Comparison of ENCODE assay signal across 19 cellular contexts in the genomic region with DNA sequence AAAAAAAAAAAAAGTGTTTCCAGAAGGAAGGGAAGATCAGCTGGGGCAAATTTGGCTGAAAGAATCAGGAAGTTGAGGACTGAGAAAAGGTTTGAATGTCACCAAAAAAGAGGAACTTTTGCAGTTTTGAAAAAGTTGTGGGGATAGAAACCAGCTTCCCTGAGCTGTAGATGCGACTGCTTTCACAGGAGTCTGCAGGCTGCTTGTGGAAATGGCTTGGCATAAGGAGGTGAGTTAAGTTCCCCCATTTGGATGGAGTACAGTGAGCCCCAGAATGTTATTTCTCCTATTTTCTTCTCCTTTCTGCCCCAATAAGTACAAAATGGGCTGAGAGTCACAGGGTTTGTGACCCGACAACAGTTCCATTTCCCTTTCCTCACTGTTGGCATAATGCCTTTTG. TPM values are rescaled to one million over a fixed set of nuclear protein-coding genes. Genes with fewer than 3 reads are reported as not detected.
DNase-seq lines count a peak whose midpoint lies in the region; ATAC-seq and TF ChIP-seq lines count a peak whose summit lies in the region.
"Had no signal": no experiment of that assay in that cellular context is flagged by ENCODE, and none has a peak within 500 bp of the region (broad histone marks: within the 10 kb centered on the region; RNA-seq: fewer than 3 reads in every experiment).

No MANE protein-coding gene starts in this region.

- ATAC-seq in activated B cell treated with CpG ODN at 0.5 μM for 24 hours (ENCODE audit: low read depth): peak; percentile 21
- ATAC-seq: effector memory CD8-positive, alpha-beta T cell; SK-N-SH treated with all-trans-retinoic acid at 6 μM for 48 hours had no signal

- intact Hi-C loops in activated B cell treated with CpG ODN at 0.5 μM for 24 hours (cut with micrococcal nuclease): no loop called here

- H3K27me3 Mint-ChIP-seq in activated B cell treated with CpG ODN at 0.5 μM for 24 hours: peaks cover 3% of the 10 kb centered on the region

- peak overlapping the region in 3 of 11 experiments; percentile 20 to 35 (median 33); a peak in 3 of 22 replicates for H3K9ac ChIP-seq in BLaER1 treated with 17β-estradiol and CSF1 and Interleukin-3, amounts not matched to agents 10 nM and 100 nM

- no peaks in the 10 kb centered on the region for H3K27me3 ChIP-seq in BLaER1 treated with 17β-estradiol and CSF1 and Interleukin-3, amounts not matched to agents 10 nM and 100 nM
- no peaks in the 10 kb centered on the region for H3K27me3 ChIP-seq in SJCRH30
- H3K27me3 ChIP-seq: adrenal gland, tibial nerve had no signal

- H4K20me1 ChIP-seq in BLaER1 treated with 17β-estradiol and CSF1 and Interleukin-3, amounts not matched to agents 10 nM and 100 nM: no peaks in the 10 kb centered on the region

- H3K9me3 Mint-ChIP-seq in activated B cell treated with CpG ODN at 0.5 μM for 24 hours: no peaks in the 10 kb centered on the region
- H3K9me3 Mint-ChIP-seq: activated T-helper 2 cell treated with anti-CD3 and anti-CD28 coated beads, Interferon-gamma antibody, Interleukin-2, Interleukin-4, amounts not matched to agents 10 μg/mL and 5 μg/mL and 100 μg/mL, durations not matched to agents 14 hours and 24 hours and 36 hours; effector memory CD8-positive, alpha-beta T cell had no signal

- peak; percentile 52 to 76 for DNase-seq in NOMO-1 (lab: John Stamatoyannopoulos, UW; ENCODE audit: unreplicated experiment in 2 of 2)
- DNase-seq in activated B cell treated with CpG ODN at 0.5 μM for 24 hours: no peak
- peak; percentile 22 for DNase-seq in midbrain (lab: John Stamatoyannopoulos, UW)
- DNase-seq in NCI-H446 treated with DMSO at 0.1 percent for 48 hours (lab: John Stamatoyannopoulos, UW): no peak
- no peak for DNase-seq in SJCRH30
- no peak for DNase-seq in kidney glomerular epithelial cell (lab: John Stamatoyannopoulos, UW)
- DNase-seq in GM10266 (ENCODE audit: extremely low spot score): no peak
- DNase-seq: caudate nucleus; effector memory CD8-positive, alpha-beta T cell; HCEC 1CT; mesenchymal stem cell; NCI-H1105; WERI-Rb-1 had no signal

- CTCF ChIA-PET in activated B cell treated with CpG ODN at 0.5 μM for 24 hours (lab: Charles Lee): interaction anchor here (1.1 kb wide), 1 partner anchor 42 kb away, joined by 5 read pairs; the partner anchor contains the start of gene MRO

- peak overlapping the region in 6 of 11 experiments; percentile 3 to 45 (median 27); a peak in 8 of 22 replicates for H3K27ac ChIP-seq in BLaER1 treated with 17β-estradiol and CSF1 and Interleukin-3, amounts not matched to agents 10 nM and 100 nM
- H3K27ac ChIP-seq in SJCRH30: no peak overlapping the region
- H3K27ac ChIP-seq: WERI-Rb-1 had no signal

- H3K4me1 ChIP-seq in BLaER1 treated with 17β-estradiol and CSF1 and Interleukin-3, amounts not matched to agents 10 nM and 100 nM: peaks cover 0 to 34% (median 12%) of the 10 kb centered on the region in 10 experiments; a peak in 15 of 20 replicates
- H3K4me1 ChIP-seq in SJCRH30: peaks cover 11% of the 10 kb centered on the region

- H3K27ac Mint-ChIP-seq in activated B cell treated with CpG ODN at 0.5 μM for 24 hours: peak overlapping the region; percentile 59
- H3K27ac Mint-ChIP-seq: activated T-helper 2 cell treated with anti-CD3 and anti-CD28 coated beads, Interferon-gamma antibody, Interleukin-2, Interleukin-4, amounts not matched to agents 10 μg/mL and 5 μg/mL and 100 μg/mL, durations not matched to agents 14 hours and 24 hours and 36 hours; effector memory CD8-positive, alpha-beta T cell had no signal

- H3K36me3 Mint-ChIP-seq in activated B cell treated with CpG ODN at 0.5 μM for 24 hours (ENCODE audit: low read depth): no peaks in the 10 kb centered on the region

- H3K36me3 ChIP-seq in BLaER1 treated with 17β-estradiol and CSF1 and Interleukin-3, amounts not matched to agents 10 nM and 100 nM: no peaks in the 10 kb centered on the region
- H3K36me3 ChIP-seq in SJCRH30: no peaks in the 10 kb centered on the region
- H3K36me3 ChIP-seq: adrenal gland, tibial nerve, WERI-Rb-1 had no signal

- peak overlapping the region in 6 of 11 experiments; percentile 33 to 75 (median 72); a peak in 11 of 22 replicates for H3K4me2 ChIP-seq in BLaER1 treated with 17β-estradiol and CSF1 and Interleukin-3, amounts not matched to agents 10 nM and 100 nM

- peak overlapping the region; percentile 38 for H3K4me3 Mint-ChIP-seq in activated B cell treated with CpG ODN at 0.5 μM for 24 hours
- H3K4me3 Mint-ChIP-seq: effector memory CD8-positive, alpha-beta T cell had no signal

- TF ChIP-seq CTCF in activated B cell treated with CpG ODN at 0.5 μM for 24 hours (IDR thresholded peaks at IDR 0.05) (no peak), GM10266 (IDR thresholded peaks at IDR 0.05; ENCODE audit: control insufficient read depth, insufficient read depth, low read depth, missing control alignments) (no peak)

- POLR2A ChIA-PET in activated B cell treated with CpG ODN at 0.5 μM for 24 hours (lab: Charles Lee): interaction anchor here (0.6 to 1.3 kb wide), 5 partner anchors 8 to 1922 kb away, joined by 3 to 5 read pairs (median 4); partner anchors contain the start of gene ME2

- no peaks in the 10 kb centered on the region for H3K9me3 ChIP-seq in BLaER1 treated with 17β-estradiol and CSF1 and Interleukin-3, amounts not matched to agents 10 nM and 100 nM (replicated peaks in 1 of 11)
- H3K9me3 ChIP-seq in SJCRH30 (replicated peaks): no peaks in the 10 kb centered on the region
- H3K9me3 ChIP-seq: adrenal gland, tibial nerve had no signal

- H3K4me3 ChIP-seq in BLaER1 treated with 17β-estradiol and CSF1 and Interleukin-3, amounts not matched to agents 10 nM and 100 nM: no peak overlapping the region
- no peak overlapping the region for H3K4me3 ChIP-seq in SJCRH30
- H3K4me3 ChIP-seq: adrenal gland, tibial nerve had no signal

- peaks cover 15% of the 10 kb centered on the region for H3K4me1 Mint-ChIP-seq in activated B cell treated with CpG ODN at 0.5 μM for 24 hours

RNA-seq across cellular contexts. Expression of gene ME2, which starts 16.5 kb away (rescaled TPM):
- 58.2 and 63.5 TPM in 2 replicates for total RNA-seq in activated B cell treated with CpG ODN at 0.5 μM for 24 hours
- 56.6 and 62.4 TPM in 2 replicates for total RNA-seq in SJCRH30 (2014; rRNA removed; shearing (Covaris generic))

RNA-seq across cellular contexts. Expression of gene MRO, which starts 42.6 kb away (rescaled TPM):
- total RNA-seq in activated B cell treated with CpG ODN at 0.5 μM for 24 hours: not detected in 2 replicates
- total RNA-seq in SJCRH30 (2014; rRNA removed; shearing (Covaris generic)): 0.03 and 0.06 TPM in 2 replicates
- total RNA-seq: activated CD8-positive, alpha-beta memory T cell treated with anti-CD3 and anti-CD28 coated beads for 36 hours; activated T-helper 2 cell treated with anti-CD3 and anti-CD28 coated beads, Interferon-gamma antibody, Interleukin-2, Interleukin-4, amounts not matched to agents 10 μg/mL and 5 μg/mL and 100 μg/mL, durations not matched to agents 14 hours and 24 hours and 36 hours had no signal

Comparison
In these comparisons a context has a peak if more than half of its experiments do, and no peak if none do; other contexts are left out.
1. DNase-seq: peak in NOMO-1 (2 of 2) and midbrain (single experiment); none in activated B cell treated with CpG ODN at 0.5 μM for 24 hours (single experiment), NCI-H446 treated with DMSO at 0.1 percent for 48 hours (single experiment), SJCRH30 (0 of 2), kidney glomerular epithelial cell (single experiment) and GM10266 (single experiment).